ENCODE assay signal across 1 cellular context in the genomic region with DNA sequence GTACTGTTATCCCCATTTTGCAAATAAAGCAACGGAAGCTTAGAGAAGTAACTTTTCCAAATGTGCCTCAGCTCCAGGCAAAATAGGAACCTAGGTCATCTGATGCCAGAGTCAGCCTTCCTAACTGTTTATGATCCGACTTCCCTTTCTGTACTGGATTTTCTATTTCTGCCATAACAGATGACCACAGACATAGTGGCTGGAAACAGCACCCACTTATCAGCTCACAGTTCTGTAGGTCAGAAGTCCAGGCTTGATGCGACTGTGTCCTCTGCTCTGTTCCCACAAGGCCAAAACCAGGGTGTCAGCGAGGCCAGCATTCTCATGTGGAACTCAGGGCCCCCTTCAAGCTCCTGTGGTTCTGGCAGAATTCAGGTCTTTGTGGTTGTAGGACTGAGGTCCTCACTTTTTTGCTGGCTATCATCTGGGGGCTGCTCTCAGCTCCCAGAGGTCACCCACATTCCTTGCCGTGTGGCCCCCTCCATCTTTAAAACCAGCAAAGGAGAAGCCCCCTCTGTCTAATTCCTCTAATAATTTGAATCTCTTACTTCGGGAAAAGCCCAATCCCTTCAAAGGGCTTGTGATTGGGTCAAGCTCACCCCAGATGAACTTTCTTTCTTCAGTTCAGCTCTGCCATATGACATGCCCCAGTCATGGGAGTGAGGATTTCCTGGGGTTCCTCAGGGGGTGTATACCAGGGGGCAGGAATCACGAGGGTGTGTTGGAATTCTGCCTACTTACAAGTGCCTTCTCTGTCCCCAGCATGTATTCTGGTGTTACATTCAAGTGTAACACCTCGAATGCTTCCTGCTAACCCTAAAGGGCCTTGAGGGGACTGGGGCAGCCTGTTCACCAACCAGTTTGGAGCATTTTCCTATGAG.
TF ChIP-seq lines count a peak whose summit lies in the region.

No MANE protein-coding gene starts in this region.

TF ChIP-seq in IMR-90, 13 proteins besides CTCF, POLR2A, EP300 and RAD21:
- TF ChIP-seq CHD1 (IDR thresholded peaks at IDR 0.05; ENCODE audit: low read depth, low read length) = no peak
